ENCODE assay signal across 19 cellular contexts in genomic region chr5:77770293-77771005, GRCh38. TPM values are rescaled to one million over a fixed set of nuclear protein-coding genes. Genes with fewer than 3 reads are reported as not detected.
A peak's percentile ranks its signal among the peaks of the same experiment; 100 is the strongest.
DNase-seq lines count a peak whose midpoint lies in the region; TF ChIP-seq lines count a peak whose summit lies in the region.
"Had no signal": no experiment of that assay in that cellular context is flagged by ENCODE, and none has a peak within 500 bp of the region (broad histone marks: within the 10 kb centered on the region; RNA-seq: fewer than 3 reads in every experiment).

No MANE protein-coding gene starts in this region.

- intact Hi-C loops in MCF 10A (cut with micrococcal nuclease), result no loop called here
- intact Hi-C loops in breast epithelium (cut with DNase I; ENCODE audit: low total_unique reads), result no loop called here

- H3K4me3 ChIP-seq in breast epithelium, result no peak overlapping the region
- no peak overlapping the region for H3K4me3 ChIP-seq in smooth muscle cell
- H3K4me3 ChIP-seq: sigmoid colon, transverse colon had no signal

- H3F3A ChIP-seq in smooth muscle cell (ENCODE audit: low read depth), result no peaks in the 10 kb centered on the region

- no peak overlapping the region for H3K27ac Mint-ChIP-seq in MCF 10A (ENCODE audit: low read depth, unreplicated experiment)
- H3K27ac Mint-ChIP-seq: CD8-positive, alpha-beta T cell had no signal

- CTCF ChIA-PET in MCF 10A (lab: Yijun Ruan, JAX), result no interaction called here

- no peaks in the 10 kb centered on the region for H3K9me3 ChIP-seq in breast epithelium
- H3K9me3 ChIP-seq in smooth muscle cell (replicated peaks; ENCODE audit: low read depth), result no peaks in the 10 kb centered on the region
- H3K9me3 ChIP-seq: sigmoid colon, transverse colon had no signal

- H2AFZ ChIP-seq in smooth muscle cell (ENCODE audit: low read depth), result no peak overlapping the region
- H2AFZ ChIP-seq: parathyroid adenoma had no signal

- H3K4me1 ChIP-seq in breast epithelium, result no peaks in the 10 kb centered on the region
- H3K4me1 ChIP-seq in smooth muscle cell (ENCODE audit: low read depth), result peaks cover 27% of the 10 kb centered on the region

- H3K9ac ChIP-seq in smooth muscle cell (ENCODE audit: low read depth), result no peak overlapping the region
- H3K9ac ChIP-seq: parathyroid adenoma had no signal

- H3K79me2 ChIP-seq in smooth muscle cell (ENCODE audit: low read depth), result peaks cover 98% of the 10 kb centered on the region

- 95% methylated on average over 4 of the region's 4 CpGs for WGBS in smooth muscle cell (ENCODE audit: low lambda C conversion rate)

- H3K9me3 Mint-ChIP-seq in MCF 10A (ENCODE audit: unreplicated experiment), result no peaks in the 10 kb centered on the region
- H3K9me3 Mint-ChIP-seq: CD8-positive, alpha-beta T cell; natural killer cell; stimulated activated naive CD8-positive, alpha-beta T cell treated with anti-CD3 and anti-CD28 coated beads, Interleukin-15, Interleukin-2, amounts not matched to agents 100 ng/mL and 50 ng/mL, for 24 hours had no signal

- H3K36me3 ChIP-seq in breast epithelium, result no peaks in the 10 kb centered on the region
- peaks cover 11% of the 10 kb centered on the region for H3K36me3 ChIP-seq in smooth muscle cell (ENCODE audit: low read depth)

- H3K27ac ChIP-seq in breast epithelium (no peak overlapping the region), smooth muscle cell (ENCODE audit: low read depth) (peak overlapping the region; percentile 22)
- H3K27ac ChIP-seq: parathyroid adenoma, sigmoid colon, transverse colon had no signal

- DNase-seq in MCF 10A (ENCODE audit: unreplicated experiment) (peak; percentile 34), breast epithelium (ENCODE audit: low spot score in 2 of 2) (no peak), NCI-H69 (lab: John Stamatoyannopoulos, UW) (peak; percentile 23), dermis blood vessel endothelial cell (peak; percentile 3), smooth muscle cell (lab: John Stamatoyannopoulos, UW; ENCODE audit: unreplicated experiment) (no peak), NOMO-1 treated with dmso at 0.1 percent for 144 hours (lab: John Stamatoyannopoulos, UW; ENCODE audit: unreplicated experiment) (no peak), DMS114 treated with DMSO at 0.1 percent for 48 hours (lab: John Stamatoyannopoulos, UW; ENCODE audit: unreplicated experiment) (no peak), foreskin melanocyte (no peak)
- DNase-seq: activated CD8-positive, alpha-beta memory T cell treated with anti-CD3 and anti-CD28 coated beads, Interleukin-2, amount 50 U/mL, for 4 hours; CD8-positive, alpha-beta T cell; DMS79 treated with DMSO at 0.1 percent for 48 hours; hippocampal formation; kidney glomerular epithelial cell; natural killer cell; NCI-H1436 treated with DMSO at 0.1 percent for 48 hours; sigmoid colon; transverse colon had no signal

- POLR2A ChIA-PET in MCF 10A (lab: Yijun Ruan, JAX), result interaction anchor here (0.6 to 1.5 kb wide), 4 partner anchors 11 to 1850 kb away, joined by 3 to 7 read pairs (median 4); no protein-coding TSS in a partner anchor

- TF ChIP-seq POLR2A in breast epithelium (IDR thresholded peaks at IDR 0.05), result no peak

- TF ChIP-seq CTCF in MCF 10A (IDR thresholded peaks at IDR 0.05; ENCODE audit: unreplicated experiment) (no peak), breast epithelium (IDR thresholded peaks at IDR 0.05) (no peak), smooth muscle cell (IDR thresholded peaks at IDR 0.05; ENCODE audit: borderline replicate concordance, insufficient read depth, poor library complexity, severe bottlenecking) (no peak)

- no peak overlapping the region for H3K4me3 Mint-ChIP-seq in MCF 10A (ENCODE audit: unreplicated experiment)
- H3K4me3 Mint-ChIP-seq: CD8-positive, alpha-beta T cell; natural killer cell had no signal

- peaks cover 47% of the 10 kb centered on the region for H3K4me1 Mint-ChIP-seq in MCF 10A (ENCODE audit: insufficient read depth, unreplicated experiment)

- H3K4me2 ChIP-seq in smooth muscle cell, result no peak overlapping the region

- H3K27me3 Mint-ChIP-seq in MCF 10A (ENCODE audit: insufficient read depth, unreplicated experiment), result no peaks in the 10 kb centered on the region
- H3K27me3 Mint-ChIP-seq: stimulated activated naive CD8-positive, alpha-beta T cell treated with anti-CD3 and anti-CD28 coated beads, Interleukin-15, Interleukin-2, amounts not matched to agents 100 ng/mL and 50 ng/mL, for 24 hours had no signal

- H4K20me1 ChIP-seq in smooth muscle cell (ENCODE audit: low read depth), result peaks cover 95% of the 10 kb centered on the region

- peaks cover 60% of the 10 kb centered on the region for H3K36me3 Mint-ChIP-seq in MCF 10A (ENCODE audit: insufficient read depth, unreplicated experiment)
- H3K36me3 Mint-ChIP-seq: natural killer cell had no signal

- no peaks in the 10 kb centered on the region for H3K27me3 ChIP-seq in breast epithelium
- H3K27me3 ChIP-seq in smooth muscle cell (ENCODE audit: low read depth), result no peaks in the 10 kb centered on the region
- H3K27me3 ChIP-seq: sigmoid colon, transverse colon had no signal

- no TSS peak for BruUV-seq in MCF 10A (replicated peaks; lab: Mats Ljungman, UMichigan)

RNA-seq across cellular contexts. Expression of gene TBCA, which starts 5.7 kb away (rescaled TPM):
- 310 and 374 TPM in 2 replicates for total RNA-seq in MCF 10A (2022)
- total RNA-seq in breast epithelium, result 100 to 1,000 TPM; 109 to 150 (median 118) TPM
- 74.4 and 84.8 TPM in 2 replicates for total RNA-seq in dermis blood vessel endothelial cell
- 190 and 198 TPM in 2 replicates for total RNA-seq in smooth muscle cell
- polyA plus RNA-seq in smooth muscle cell, result 218 and 238 TPM in 2 replicates

Comparison
In these comparisons a context has a peak if more than half of its experiments do, and no peak if none do; other contexts are left out.
1. DNase-seq: peak in MCF 10A (single experiment), NCI-H69 (single experiment) and dermis blood vessel endothelial cell (single experiment); none in breast epithelium (0 of 2), smooth muscle cell (single experiment), NOMO-1 treated with dmso at 0.1 percent for 144 hours (single experiment), DMS114 treated with DMSO at 0.1 percent for 48 hours (single experiment) and foreskin melanocyte (single experiment).